ENCODE assay signal across 30 cellular contexts in the genomic region with DNA sequence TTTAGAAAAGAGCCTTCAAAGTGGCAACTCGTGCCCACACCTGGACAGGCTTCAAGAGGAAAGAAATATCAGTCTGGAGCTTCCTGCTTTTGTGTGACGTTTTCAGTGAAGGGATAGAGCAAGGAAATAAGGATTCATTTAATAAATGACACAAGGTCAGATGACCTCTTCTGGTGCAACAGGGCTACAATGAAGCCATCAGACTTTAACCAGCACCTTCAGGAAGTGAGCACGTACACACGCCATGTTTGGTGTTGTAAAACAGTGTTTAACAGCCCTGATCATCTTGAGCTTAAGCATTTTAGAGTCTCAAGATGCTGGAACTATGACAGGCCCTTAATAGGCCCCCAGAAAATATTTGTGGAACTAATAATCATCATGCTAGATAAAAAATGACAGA. TPM values are rescaled to one million over a fixed set of nuclear protein-coding genes. Genes with fewer than 3 reads are reported as not detected.
"Had no signal": no experiment of that assay in that cellular context is flagged by ENCODE, and none has a peak within 500 bp of the region (broad histone marks: within the 10 kb centered on the region; RNA-seq: fewer than 3 reads in every experiment).

No MANE protein-coding gene starts in this region.

- H3K4me1 ChIP-seq: spleen, testis, transverse colon had no signal

- ATAC-seq: activated CD8-positive, alpha-beta T cell treated with anti-CD3 and anti-CD28 coated beads for 36 hours; activated T-cell treated with anti-CD3 and anti-CD28 coated beads, Interleukin-2, amount 50 U/mL, for 4 hours; activated T-helper 17 cell treated with anti-CD3 and anti-CD28 coated beads, Interleukin-2, amount 50 U/mL, for 72 hours; esophagus mucosa; left lobe of liver; natural killer cell treated with Interleukin-12 subunit alpha and Interleukin-12 subunit beta and Interleukin-15 and Interleukin-18, amount 100 ng/mL, for 72 hours; right cardiac atrium; WTC11 had no signal

- H3K9me3 ChIP-seq: testis, transverse colon had no signal

- H3K4me3 ChIP-seq: lung, spleen, testis, transverse colon had no signal

- H3K36me3 ChIP-seq: brain microvascular endothelial cell, spleen, transverse colon had no signal

- DNase-seq: activated CD4-positive, alpha-beta T cell treated with anti-CD3 and anti-CD28 coated beads for 1 hour; activated CD4-positive, alpha-beta T cell treated with anti-CD3 and anti-CD28 coated beads, Interleukin-2, amount 10 ng/mL, durations not matched to agents 7 days and 5 days; activated CD8-positive, alpha-beta T cell treated with anti-CD3 and anti-CD28 coated beads for 36 hours; activated gamma-delta T cell treated with Interleukin-2 at 50 U/mL for 16 hours; activated naive CD4-positive, alpha-beta T cell treated with anti-CD3 and anti-CD28 coated beads, Interleukin-2, amount 50 U/mL, for 16 hours; activated T-cell treated with anti-CD3 and anti-CD28 coated beads, Interleukin-2, amount 50 U/mL, for 4 hours; amniotic stem cell; brain microvascular endothelial cell; caudate nucleus; foreskin fibroblast; head of caudate nucleus; hypothalamus; immature natural killer cell; kidney; mesendoderm; posterior cingulate gyrus; right cardiac atrium; spleen; stimulated activated naive CD4-positive, alpha-beta T cell treated with Interleukin-2 at 50 U/mL for 16 hours; testis; transverse colon had no signal

RNA-seq across cellular contexts. Expression of a gene that starts 59.2 kb away (rescaled TPM):
- total RNA-seq: activated CD4-positive, alpha-beta T cell treated with anti-CD3 and anti-CD28 coated beads, Interleukin-2, amount 10 ng/mL, durations not matched to agents 7 days and 5 days; activated CD8-positive, alpha-beta T cell treated with anti-CD3 and anti-CD28 coated beads for 36 hours; activated T-cell treated with anti-CD3 and anti-CD28 coated beads, Interleukin-2, amount 50 U/mL, for 4 hours; activated T-helper 17 cell treated with anti-CD3 and anti-CD28 coated beads, Interleukin-2, amount 50 U/mL, for 72 hours; kidney; left lobe of liver; mononuclear cell; myocyte; natural killer cell treated with Interleukin-12 subunit alpha and Interleukin-12 subunit beta and Interleukin-15 and Interleukin-18, amount 100 ng/mL, for 72 hours; omental fat pad; spleen had no signal
- polyA plus RNA-seq: immature natural killer cell, spleen had no signal
